ENCODE assay signal across 10 cellular contexts in the genomic region with DNA sequence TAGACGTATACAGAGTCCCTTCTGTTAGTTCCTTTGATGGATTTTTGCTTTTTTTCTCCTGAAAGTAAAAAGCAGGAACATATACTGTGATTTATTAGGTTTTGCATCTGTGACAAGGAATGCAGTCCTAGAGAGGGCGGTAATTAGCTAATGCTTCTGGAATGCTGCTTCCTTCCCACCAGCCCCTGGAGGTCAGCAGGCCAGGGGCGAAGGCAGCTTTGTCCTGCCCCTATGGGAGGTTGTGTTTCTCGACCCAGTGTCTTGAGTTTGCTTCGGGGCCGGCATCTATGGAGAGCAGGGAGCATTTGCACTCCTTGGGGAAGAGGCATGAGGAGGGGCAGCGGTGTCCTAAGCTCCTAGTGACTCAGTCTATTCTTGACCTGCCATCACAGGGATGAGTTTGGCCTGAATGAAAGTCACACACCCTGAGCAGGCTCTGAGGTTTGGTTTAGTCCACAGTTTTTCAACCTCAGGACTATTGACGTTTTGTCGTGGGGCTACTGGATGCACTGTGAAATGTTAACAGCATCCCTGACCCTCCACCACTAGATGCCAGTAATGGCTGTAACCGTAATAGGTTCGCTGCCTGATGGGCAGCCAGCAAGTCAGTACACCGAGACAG.
DNase-seq lines count a peak whose midpoint lies in the region; ATAC-seq and TF ChIP-seq lines count a peak whose summit lies in the region.
"Had no signal": no experiment of that assay in that cellular context is flagged by ENCODE, and none has a peak within 500 bp of the region (broad histone marks: within the 10 kb centered on the region; RNA-seq: fewer than 3 reads in every experiment).

No MANE protein-coding gene starts in this region.

- intact Hi-C loops in ascending aorta (cut with DNase I): loop anchor here (1.0 to 5.0 kb wide), 2 partner anchors 45 to 184 kb away; no protein-coding TSS in a partner anchor
- intact Hi-C loops in stomach (cut with DNase I; ENCODE audit: low total_unique reads): no loop called here

- no peak for ATAC-seq in GM21723 (IDR thresholded peaks at IDR 0.05; ENCODE audit: unreplicated experiment)

- no peak for TF ChIP-seq POLR2A in stomach (IDR thresholded peaks at IDR 0.05)

- no peaks in the 10 kb centered on the region for H3K9me3 ChIP-seq in ascending aorta
- H3K9me3 ChIP-seq in stomach: no peaks in the 10 kb centered on the region

- no peaks in the 10 kb centered on the region for H3K27me3 ChIP-seq in ascending aorta
- H3K27me3 ChIP-seq in stomach: no peaks in the 10 kb centered on the region

- DNase-seq in HT-29 (ENCODE audit: low spot score): peak; percentile 7
- no peak for DNase-seq in ascending aorta (ENCODE audit: low spot score in 2 of 2)
- peak; percentile 69 for DNase-seq in iPS DF 4.7 (ENCODE audit: extremely low read depth, low spot score)
- no peak for DNase-seq in stomach
- no peak for DNase-seq in D341Med (ENCODE audit: low spot score)
- no peak for DNase-seq in DMS53 (lab: John Stamatoyannopoulos, UW)
- DNase-seq: activated CD4-positive, alpha-beta T cell treated with anti-CD3 and anti-CD28 coated beads, Interleukin-2, amount 50 U/mL, for 48 hours; NCI-H510A treated with DMSO at 0.1 percent for 48 hours; stimulated activated naive CD4-positive, alpha-beta T cell had no signal

- no peak for TF ChIP-seq EP300 in stomach (IDR thresholded peaks at IDR 0.05)

- 52 to 62% (median 57%) methylated on average over 11 to 12 of the region's 12 CpGs for WGBS in stomach, 5 donors

- no peaks in the 10 kb centered on the region for H3K36me3 ChIP-seq in ascending aorta
- no peaks in the 10 kb centered on the region for H3K36me3 ChIP-seq in stomach

- H3K4me3 ChIP-seq in ascending aorta (no peak overlapping the region), stomach (no peak overlapping the region)

- H3K27ac ChIP-seq in ascending aorta: peak overlapping the region; percentile 28 to 51
- peak overlapping the region in 4 of 5 donors; percentile 20 to 53 (median 34) for H3K27ac ChIP-seq in stomach

- H3K4me1 ChIP-seq in ascending aorta (peaks cover 0 to 23% of the 10 kb centered on the region in 2 donors), stomach (peaks cover 6 to 20% (median 12%) of the 10 kb centered on the region in 4 donors)

- TF ChIP-seq CTCF in ascending aorta (IDR thresholded peaks at IDR 0.05) (no peak), stomach (IDR thresholded peaks at IDR 0.05) (no peak)

Comparison
In these comparisons a context has a peak if more than half of its experiments do, and no peak if none do; other contexts are left out.
1. DNase-seq: peak in HT-29 (single experiment) and iPS DF 4.7 (single experiment); none in ascending aorta (0 of 2), stomach (single experiment), D341Med (single experiment) and DMS53 (single experiment).